In the genomic region with DNA sequence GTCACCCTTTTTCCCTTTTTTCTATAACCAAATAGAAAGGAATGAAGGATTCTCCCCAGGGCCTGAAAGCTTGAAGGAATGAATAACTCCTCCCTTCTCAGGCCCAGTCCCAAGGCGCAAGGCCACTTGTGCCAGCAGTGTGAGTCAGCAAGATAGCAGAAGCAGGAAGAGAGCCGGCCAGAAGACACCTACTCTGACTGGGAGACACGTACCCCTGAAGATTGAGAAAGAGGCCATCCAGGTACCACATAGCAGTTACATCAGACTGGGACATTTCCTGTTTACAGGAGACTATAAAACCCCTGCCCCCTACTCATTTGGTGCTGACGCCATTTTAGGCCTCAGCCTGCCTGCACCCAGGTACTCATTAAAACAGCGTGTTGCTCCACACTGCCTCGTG, we compare ENCODE assay signal across 14 cellular contexts.
DNase-seq lines count a peak whose midpoint lies in the region; ATAC-seq, FAIRE-seq and TF ChIP-seq lines count a peak whose summit lies in the region.
"Had no signal": no experiment of that assay in that cellular context is flagged by ENCODE, and none has a peak within 500 bp of the region (broad histone marks: within the 10 kb centered on the region; RNA-seq: fewer than 3 reads in every experiment).

No MANE protein-coding gene starts in this region.

- peaks cover 1% of the 10 kb centered on the region for H3K9me3 Mint-ChIP-seq in activated CD4-positive, alpha-beta T cell treated with anti-CD3 and anti-CD28 coated beads for 36 hours (ENCODE audit: low read depth)
- H3K9me3 Mint-ChIP-seq in activated CD8-positive, alpha-beta memory T cell treated with anti-CD3 and anti-CD28 coated beads, Interleukin-2, amount 10 ng/mL, durations not matched to agents 7 days and 5 days (ENCODE audit: low read depth) = no peaks in the 10 kb centered on the region
- no peaks in the 10 kb centered on the region for H3K9me3 Mint-ChIP-seq in activated T-helper 2 cell treated with anti-CD3 and anti-CD28 coated beads, Interferon-gamma antibody, Interleukin-2, Interleukin-4, amounts not matched to agents 10 μg/mL and 5 μg/mL and 100 μg/mL, durations not matched to agents 14 hours and 24 hours and 36 hours

- FAIRE-seq in H54 (lab: Jason Lieb, UNC) = peak; percentile 65
- FAIRE-seq: G401.6, TTC549 had no signal

- POLR2A ChIA-PET in activated CD4-positive, alpha-beta T cell treated with anti-CD3 and anti-CD28 coated beads for 36 hours (lab: Charles Lee) = no interaction called here

- no peaks in the 10 kb centered on the region for H3K4me1 Mint-ChIP-seq in activated CD4-positive, alpha-beta T cell treated with anti-CD3 and anti-CD28 coated beads for 36 hours
- no peaks in the 10 kb centered on the region for H3K4me1 Mint-ChIP-seq in activated CD8-positive, alpha-beta memory T cell treated with anti-CD3 and anti-CD28 coated beads, Interleukin-2, amount 10 ng/mL, durations not matched to agents 7 days and 5 days
- H3K4me1 Mint-ChIP-seq in activated T-helper 2 cell treated with anti-CD3 and anti-CD28 coated beads, Interferon-gamma antibody, Interleukin-2, Interleukin-4, amounts not matched to agents 10 μg/mL and 5 μg/mL and 100 μg/mL, durations not matched to agents 14 hours and 24 hours and 36 hours (ENCODE audit: low read depth) = no peaks in the 10 kb centered on the region
- H3K4me1 Mint-ChIP-seq: memory B cell had no signal

- no peak for TF ChIP-seq POLR2A in H54 (IDR thresholded peaks at IDR 0.05; ENCODE audit: low read depth, low read length)
- TF ChIP-seq POLR2A in erythroblast (IDR thresholded peaks at IDR 0.05; ENCODE audit: low read length) = peak; percentile 27

- no peak overlapping the region for H3K4me3 ChIP-seq in skeletal muscle cell (ENCODE audit: low read depth, low read length)

- DNase-seq in H54 (ENCODE audit: insufficient read length, low spot score) (no peak), RPMI7951 (ENCODE audit: low read depth) (peak; percentile 79), erythroblast (lab: John Stamatoyannopoulos, UW) (peak; percentile 45 to 56), skeletal muscle cell (ENCODE audit: low read depth) (peak; percentile 42), amygdala (lab: John Stamatoyannopoulos, UW) (no peak)
- DNase-seq in activated CD4-positive, alpha-beta T cell treated with anti-CD3 and anti-CD28 coated beads for 36 hours = no peak
- no peak for DNase-seq in activated CD8-positive, alpha-beta memory T cell treated with anti-CD3 and anti-CD28 coated beads, Interleukin-2, amount 10 ng/mL, durations not matched to agents 7 days and 5 days
- no peak for DNase-seq in activated T-helper 2 cell treated with anti-CD3 and anti-CD28 coated beads, Interferon-gamma antibody, Interleukin-2, Interleukin-4, amounts not matched to agents 10 μg/mL and 5 μg/mL and 100 μg/mL, durations not matched to agents 14 hours and 24 hours and 36 hours (ENCODE audit: low spot score)
- DNase-seq: activated effector memory CD4-positive, alpha-beta T cell treated with Interleukin-2 at 50 U/mL for 16 hours; NCI-H774; stimulated activated naive CD8-positive, alpha-beta T cell treated with anti-CD3 and anti-CD28 coated beads, Interleukin-15, Interleukin-2, amounts not matched to agents 100 U/mL and 50 U/mL, for 24 hours had no signal

- no peaks in the 10 kb centered on the region for H3K36me3 Mint-ChIP-seq in activated CD4-positive, alpha-beta T cell treated with anti-CD3 and anti-CD28 coated beads for 36 hours (ENCODE audit: low read depth)
- H3K36me3 Mint-ChIP-seq in activated CD8-positive, alpha-beta memory T cell treated with anti-CD3 and anti-CD28 coated beads, Interleukin-2, amount 10 ng/mL, durations not matched to agents 7 days and 5 days = no peaks in the 10 kb centered on the region
- H3K36me3 Mint-ChIP-seq in activated T-helper 2 cell treated with anti-CD3 and anti-CD28 coated beads, Interferon-gamma antibody, Interleukin-2, Interleukin-4, amounts not matched to agents 10 μg/mL and 5 μg/mL and 100 μg/mL, durations not matched to agents 14 hours and 24 hours and 36 hours (ENCODE audit: low read depth) = no peaks in the 10 kb centered on the region

- CTCF ChIA-PET in activated CD4-positive, alpha-beta T cell treated with anti-CD3 and anti-CD28 coated beads for 36 hours (lab: Charles Lee) = no interaction called here
- CTCF ChIA-PET in activated CD8-positive, alpha-beta memory T cell treated with anti-CD3 and anti-CD28 coated beads, Interleukin-2, amount 10 ng/mL, durations not matched to agents 7 days and 5 days (lab: Charles Lee) = no interaction called here

- H3K4me3 Mint-ChIP-seq in activated CD4-positive, alpha-beta T cell treated with anti-CD3 and anti-CD28 coated beads for 36 hours = no peak overlapping the region
- H3K4me3 Mint-ChIP-seq in activated CD8-positive, alpha-beta memory T cell treated with anti-CD3 and anti-CD28 coated beads, Interleukin-2, amount 10 ng/mL, durations not matched to agents 7 days and 5 days = no peak overlapping the region
- no peak overlapping the region for H3K4me3 Mint-ChIP-seq in activated T-helper 2 cell treated with anti-CD3 and anti-CD28 coated beads, Interferon-gamma antibody, Interleukin-2, Interleukin-4, amounts not matched to agents 10 μg/mL and 5 μg/mL and 100 μg/mL, durations not matched to agents 14 hours and 24 hours and 36 hours (ENCODE audit: low read depth)
- H3K4me3 Mint-ChIP-seq: memory B cell had no signal

- H3K27ac Mint-ChIP-seq in activated CD4-positive, alpha-beta T cell treated with anti-CD3 and anti-CD28 coated beads for 36 hours = no peak overlapping the region
- no peak overlapping the region for H3K27ac Mint-ChIP-seq in activated CD8-positive, alpha-beta memory T cell treated with anti-CD3 and anti-CD28 coated beads, Interleukin-2, amount 10 ng/mL, durations not matched to agents 7 days and 5 days
- H3K27ac Mint-ChIP-seq in activated T-helper 2 cell treated with anti-CD3 and anti-CD28 coated beads, Interferon-gamma antibody, Interleukin-2, Interleukin-4, amounts not matched to agents 10 μg/mL and 5 μg/mL and 100 μg/mL, durations not matched to agents 14 hours and 24 hours and 36 hours = no peak overlapping the region
- H3K27ac Mint-ChIP-seq: memory B cell had no signal

- ATAC-seq in activated CD4-positive, alpha-beta T cell treated with anti-CD3 and anti-CD28 coated beads for 36 hours = no peak
- ATAC-seq in activated CD8-positive, alpha-beta memory T cell treated with anti-CD3 and anti-CD28 coated beads, Interleukin-2, amount 10 ng/mL, durations not matched to agents 7 days and 5 days = no peak
- ATAC-seq: stimulated activated naive CD8-positive, alpha-beta T cell treated with anti-CD3 and anti-CD28 coated beads, Interleukin-15, Interleukin-2, amounts not matched to agents 100 U/mL and 50 U/mL, for 24 hours had no signal

- intact Hi-C loops in activated CD4-positive, alpha-beta T cell treated with anti-CD3 and anti-CD28 coated beads for 36 hours (cut with DNase I, micrococcal nuclease) = no loop called here
- intact Hi-C loops in activated T-helper 2 cell treated with anti-CD3 and anti-CD28 coated beads, Interferon-gamma antibody, Interleukin-2, Interleukin-4, amounts not matched to agents 10 μg/mL and 5 μg/mL and 100 μg/mL, durations not matched to agents 14 hours and 24 hours and 36 hours (cut with micrococcal nuclease) = no loop called here

- no peaks in the 10 kb centered on the region for H3K27me3 Mint-ChIP-seq in activated CD4-positive, alpha-beta T cell treated with anti-CD3 and anti-CD28 coated beads for 36 hours
- H3K27me3 Mint-ChIP-seq in activated CD8-positive, alpha-beta memory T cell treated with anti-CD3 and anti-CD28 coated beads, Interleukin-2, amount 10 ng/mL, durations not matched to agents 7 days and 5 days = peaks cover 2% of the 10 kb centered on the region
- H3K27me3 Mint-ChIP-seq in activated T-helper 2 cell treated with anti-CD3 and anti-CD28 coated beads, Interferon-gamma antibody, Interleukin-2, Interleukin-4, amounts not matched to agents 10 μg/mL and 5 μg/mL and 100 μg/mL, durations not matched to agents 14 hours and 24 hours and 36 hours (ENCODE audit: low read depth) = peaks cover 1% of the 10 kb centered on the region

Comparison
In these comparisons a context has a peak if more than half of its experiments do, and no peak if none do; other contexts are left out.
1. DNase-seq: peak in RPMI7951 (single experiment), erythroblast (2 of 2) and skeletal muscle cell (single experiment); none in H54 (single experiment), activated CD4-positive, alpha-beta T cell treated with anti-CD3 and anti-CD28 coated beads for 36 hours (single experiment), activated CD8-positive, alpha-beta memory T cell treated with anti-CD3 and anti-CD28 coated beads, Interleukin-2, amount 10 ng/mL, durations not matched to agents 7 days and 5 days (single experiment), activated T-helper 2 cell treated with anti-CD3 and anti-CD28 coated beads, Interferon-gamma antibody, Interleukin-2, Interleukin-4, amounts not matched to agents 10 μg/mL and 5 μg/mL and 100 μg/mL, durations not matched to agents 14 hours and 24 hours and 36 hours (single experiment) and amygdala (0 of 56).